Comparison of ENCODE assay signal across 16 cellular contexts in genomic region chr3:39222462-39222861, GRCh38. TPM values are rescaled to one million over a fixed set of nuclear protein-coding genes. Genes with fewer than 3 reads are reported as not detected.
DNase-seq lines count a peak whose midpoint lies in the region; ATAC-seq and TF ChIP-seq lines count a peak whose summit lies in the region.
"Had no signal": no experiment of that assay in that cellular context is flagged by ENCODE, and none has a peak within 500 bp of the region (broad histone marks: within the 10 kb centered on the region; RNA-seq: fewer than 3 reads in every experiment).

No MANE protein-coding gene starts in this region.

- intact Hi-C loops in natural killer cell (cut with micrococcal nuclease): loop anchor here (1.0 to 2.0 kb wide), 4 partner anchors 12 to 56 kb away; no protein-coding TSS in a partner anchor

- peak overlapping the region; percentile 23; the same call in 1 of the 2 replicates for H3K4me2 ChIP-seq in KMS-11

- DNase-seq in effector memory CD8-positive, alpha-beta T cell: no peak
- DNase-seq in natural killer cell (no peak), endothelial cell (ENCODE audit: low spot score) (no peak)
- DNase-seq in activated T-cell treated with anti-CD3 and anti-CD28 coated beads, Interleukin-2, amount 50 U/mL, for 72 hours: no peak
- DNase-seq in stimulated activated naive CD8-positive, alpha-beta T cell treated with anti-CD3 and anti-CD28 coated beads, Interleukin-15, Interleukin-2, amounts not matched to agents 100 U/mL and 50 U/mL, for 24 hours: no peak
- DNase-seq: CD8-positive, alpha-beta T cell; COR-L47; GM23248; IMR-90 had no signal

- no peak overlapping the region for H3K27ac ChIP-seq in KMS-11
- H3K27ac ChIP-seq: BLaER1 treated with 17β-estradiol and CSF1 and Interleukin-3, amounts not matched to agents 10 nM and 100 nM; GM23248; HL-60 had no signal

- H3K4me3 Mint-ChIP-seq in effector memory CD8-positive, alpha-beta T cell: peak overlapping the region; percentile 57 to 74
- H3K4me3 Mint-ChIP-seq in natural killer cell: peak overlapping the region; percentile 89
- no peak overlapping the region for H3K4me3 Mint-ChIP-seq in endothelial cell (ENCODE audit: unreplicated experiment)
- no peak overlapping the region for H3K4me3 Mint-ChIP-seq in activated T-cell treated with anti-CD3 and anti-CD28 coated beads, Interleukin-2, amount 50 U/mL, for 72 hours
- H3K4me3 Mint-ChIP-seq: B cell; CD8-positive, alpha-beta T cell had no signal

- no peak overlapping the region for H3K4me3 ChIP-seq in KMS-11 (IDR thresholded peaks at IDR 0.05; ENCODE audit: insufficient read depth, low read depth, low read length)
- H3K4me3 ChIP-seq: BLaER1 treated with 17β-estradiol and CSF1 and Interleukin-3, amounts not matched to agents 10 nM and 100 nM; GM23248; HAP-1 had no signal

- H4K20me1 ChIP-seq in KMS-11 (ENCODE audit: insufficient read depth): no peaks in the 10 kb centered on the region
- H4K20me1 ChIP-seq: BLaER1 treated with 17β-estradiol and CSF1 and Interleukin-3, amounts not matched to agents 10 nM and 100 nM had no signal

- peak; percentile 89 for ATAC-seq in effector memory CD8-positive, alpha-beta T cell (replicated peaks)
- ATAC-seq in natural killer cell: peak; percentile 71 to 88 (median 85)
- ATAC-seq in activated T-cell treated with anti-CD3 and anti-CD28 coated beads, Interleukin-2, amount 50 U/mL, for 72 hours (replicated peaks in 1 of 2): no peak
- ATAC-seq in stimulated activated naive CD8-positive, alpha-beta T cell treated with anti-CD3 and anti-CD28 coated beads, Interleukin-15, Interleukin-2, amounts not matched to agents 100 U/mL and 50 U/mL, for 24 hours: no peak
- ATAC-seq: CD8-positive, alpha-beta T cell had no signal

- H3K27me3 Mint-ChIP-seq in effector memory CD8-positive, alpha-beta T cell: no peaks in the 10 kb centered on the region
- H3K27me3 Mint-ChIP-seq in natural killer cell (ENCODE audit: low read depth in 2 of 2) (no peaks in the 10 kb centered on the region), endothelial cell (ENCODE audit: unreplicated experiment) (peaks cover 5% of the 10 kb centered on the region)
- peaks cover 18% of the 10 kb centered on the region for H3K27me3 Mint-ChIP-seq in activated T-cell treated with anti-CD3 and anti-CD28 coated beads, Interleukin-2, amount 50 U/mL, for 72 hours (ENCODE audit: low read depth)

- H3K27ac Mint-ChIP-seq in effector memory CD8-positive, alpha-beta T cell: peak overlapping the region; percentile 8 to 72
- peak overlapping the region; percentile 86 to 89 for H3K27ac Mint-ChIP-seq in natural killer cell
- no peak overlapping the region for H3K27ac Mint-ChIP-seq in endothelial cell (ENCODE audit: unreplicated experiment)
- no peak overlapping the region for H3K27ac Mint-ChIP-seq in activated T-cell treated with anti-CD3 and anti-CD28 coated beads, Interleukin-2, amount 50 U/mL, for 72 hours
- H3K27ac Mint-ChIP-seq: B cell; CD8-positive, alpha-beta T cell had no signal

- H2AFZ ChIP-seq in KMS-11 (ENCODE audit: low read depth): no peak overlapping the region
- H2AFZ ChIP-seq: GM23248 had no signal

- H3K36me3 Mint-ChIP-seq in effector memory CD8-positive, alpha-beta T cell (ENCODE audit: insufficient read depth): no peaks in the 10 kb centered on the region
- no peaks in the 10 kb centered on the region for H3K36me3 Mint-ChIP-seq in natural killer cell
- no peaks in the 10 kb centered on the region for H3K36me3 Mint-ChIP-seq in endothelial cell (ENCODE audit: low read depth, unreplicated experiment)
- H3K36me3 Mint-ChIP-seq in activated T-cell treated with anti-CD3 and anti-CD28 coated beads, Interleukin-2, amount 50 U/mL, for 72 hours (ENCODE audit: insufficient read depth in 2 of 2): no peaks in the 10 kb centered on the region
- H3K36me3 Mint-ChIP-seq: CD8-positive, alpha-beta T cell had no signal

- H3K36me3 ChIP-seq in KMS-11 (ENCODE audit: insufficient read depth): no peaks in the 10 kb centered on the region
- H3K36me3 ChIP-seq: BLaER1 treated with 17β-estradiol and CSF1 and Interleukin-3, amounts not matched to agents 10 nM and 100 nM; HAP-1 had no signal

- no peak overlapping the region for H3K9ac ChIP-seq in KMS-11
- H3K9ac ChIP-seq: BLaER1 treated with 17β-estradiol and CSF1 and Interleukin-3, amounts not matched to agents 10 nM and 100 nM; GM23248 had no signal

- H3K4me1 ChIP-seq in KMS-11 (ENCODE audit: low read depth, poor library complexity, severe bottlenecking): peaks cover 55% of the 10 kb centered on the region
- H3K4me1 ChIP-seq: HAP-1 had no signal

- peaks cover 32 to 68% of the 10 kb centered on the region in 2 donors for H3K4me1 Mint-ChIP-seq in effector memory CD8-positive, alpha-beta T cell (ENCODE audit: low read depth in 2 of 2)
- H3K4me1 Mint-ChIP-seq in natural killer cell: peaks cover 78 to 84% of the 10 kb centered on the region in 2 donors
- peaks cover 11% of the 10 kb centered on the region for H3K4me1 Mint-ChIP-seq in endothelial cell (ENCODE audit: unreplicated experiment)
- no peaks in the 10 kb centered on the region for H3K4me1 Mint-ChIP-seq in activated T-cell treated with anti-CD3 and anti-CD28 coated beads, Interleukin-2, amount 50 U/mL, for 72 hours (ENCODE audit: low read depth)

- H3K79me2 ChIP-seq in KMS-11 (ENCODE audit: insufficient read depth, low read depth): no peaks in the 10 kb centered on the region

- H3K27me3 ChIP-seq in KMS-11 (ENCODE audit: insufficient read depth, low read depth): no peaks in the 10 kb centered on the region
- H3K27me3 ChIP-seq: BLaER1 treated with 17β-estradiol and CSF1 and Interleukin-3, amounts not matched to agents 10 nM and 100 nM had no signal

- H3K9me3 Mint-ChIP-seq in effector memory CD8-positive, alpha-beta T cell: no peaks in the 10 kb centered on the region
- H3K9me3 Mint-ChIP-seq in natural killer cell (peaks cover 2 to 4% of the 10 kb centered on the region in 2 donors), endothelial cell (ENCODE audit: unreplicated experiment) (no peaks in the 10 kb centered on the region)
- H3K9me3 Mint-ChIP-seq in activated T-cell treated with anti-CD3 and anti-CD28 coated beads, Interleukin-2, amount 50 U/mL, for 72 hours: no peaks in the 10 kb centered on the region
- H3K9me3 Mint-ChIP-seq: CD8-positive, alpha-beta T cell had no signal

- TF ChIP-seq CTCF in KMS-11 (conservative IDR thresholded peaks at IDR 0.05; ENCODE audit: low read depth, low read length) (no peak), natural killer cell (IDR thresholded peaks at IDR 0.05) (no peak), endothelial cell (IDR thresholded peaks at IDR 0.05; ENCODE audit: unreplicated experiment) (no peak)

RNA-seq across cellular contexts. Expression of gene XIRP1, which starts 30.1 kb away (rescaled TPM):
- total RNA-seq in natural killer cell: under 1 TPM; 0.14 to 0.40 (median 0.24) TPM
- total RNA-seq in endothelial cell (ENCODE audit: unreplicated experiment): 0.21 TPM
- under 1 TPM; 0.09 to 0.10 TPM for total RNA-seq in activated T-cell treated with anti-CD3 and anti-CD28 coated beads, Interleukin-2, amount 50 U/mL, for 72 hours
- total RNA-seq: A172; B cell; CD8-positive, alpha-beta T cell; GM23248; H4 had no signal

RNA-seq across cellular contexts. Expression of gene CX3CR1, which starts 57.4 kb away (rescaled TPM):
- total RNA-seq in natural killer cell (100 to 1,000 TPM; 203 to 459 (median 405) TPM), endothelial cell (ENCODE audit: unreplicated experiment) (4.2 TPM)
- total RNA-seq in activated T-cell treated with anti-CD3 and anti-CD28 coated beads, Interleukin-2, amount 50 U/mL, for 72 hours: 1 to 10 TPM in 1 of 2 donors, under 1 TPM in 1; 0.79 to 2.7 TPM
- total RNA-seq: A172, GM23248, H4, IMR-90 had no signal

Comparison
In these comparisons a context has a peak if more than half of its experiments do, and no peak if none do; other contexts are left out.
1. ATAC-seq: peak in effector memory CD8-positive, alpha-beta T cell (single experiment) and natural killer cell (3 of 3); none in activated T-cell treated with anti-CD3 and anti-CD28 coated beads, Interleukin-2, amount 50 U/mL, for 72 hours (0 of 2) and stimulated activated naive CD8-positive, alpha-beta T cell treated with anti-CD3 and anti-CD28 coated beads, Interleukin-15, Interleukin-2, amounts not matched to agents 100 U/mL and 50 U/mL, for 24 hours (single experiment).
2. H3K27ac Mint-ChIP-seq: peak in effector memory CD8-positive, alpha-beta T cell (2 of 2) and natural killer cell (2 of 2); none in endothelial cell (single experiment) and activated T-cell treated with anti-CD3 and anti-CD28 coated beads, Interleukin-2, amount 50 U/mL, for 72 hours (single experiment).
3. H3K4me3 Mint-ChIP-seq: peak in effector memory CD8-positive, alpha-beta T cell (2 of 2) and natural killer cell (single experiment); none in endothelial cell (single experiment) and activated T-cell treated with anti-CD3 and anti-CD28 coated beads, Interleukin-2, amount 50 U/mL, for 72 hours (0 of 2).
4. RNA of gene CX3CR1, which starts 57.4 kb away (total RNA-seq): 203 to 459 TPM in natural killer cell; 4.2 TPM in endothelial cell (single experiment) and 0.79 to 2.7 TPM in activated T-cell treated with anti-CD3 and anti-CD28 coated beads, Interleukin-2, amount 50 U/mL, for 72 hours; every median in the first group is over 10 times any median in the second.